ENCODE assay signal across 15 cellular contexts in genomic region chr17:27562777-27563455, GRCh38.
DNase-seq lines count a peak whose midpoint lies in the region; ATAC-seq and TF ChIP-seq lines count a peak whose summit lies in the region.
"Had no signal": no experiment of that assay in that cellular context is flagged by ENCODE, and none has a peak within 500 bp of the region (broad histone marks: within the 10 kb centered on the region; RNA-seq: fewer than 3 reads in every experiment).

No MANE protein-coding gene starts in this region.

- no peak overlapping the region for H3K18ac ChIP-seq in trophoblast cell (ENCODE audit: low read length)

- H3K4me3 ChIP-seq in suprapubic skin, result no peak overlapping the region
- no peak overlapping the region for H3K4me3 ChIP-seq in trophoblast cell (ENCODE audit: low read depth, low read length)
- H3K4me3 ChIP-seq: Peyer's patch, vagina had no signal

- H3K9me3 ChIP-seq in suprapubic skin (no peaks in the 10 kb centered on the region), trophoblast cell (ENCODE audit: insufficient read depth, low read depth, low read length) (no peaks in the 10 kb centered on the region)
- H3K9me3 ChIP-seq: Peyer's patch, vagina had no signal

- H3K79me1 ChIP-seq in trophoblast cell (ENCODE audit: low read length), result peaks cover 3% of the 10 kb centered on the region

- H2BK5ac ChIP-seq in trophoblast cell (ENCODE audit: low read depth, low read length, poor library complexity), result no peak overlapping the region

- ATAC-seq in activated naive CD4-positive, alpha-beta T cell treated with anti-CD3 and anti-CD28 coated beads, Interleukin-2, amount 50 U/mL, for 72 hours, result no peak
- ATAC-seq in activated CD8-positive, alpha-beta T cell treated with anti-CD3 and anti-CD28 coated beads for 36 hours, result no peak

- H3K79me2 ChIP-seq in trophoblast cell (ENCODE audit: control insufficient read depth, insufficient read depth, low read length, poor library complexity), result no peaks in the 10 kb centered on the region

- no peak for DNase-seq in activated naive CD4-positive, alpha-beta T cell treated with anti-CD3 and anti-CD28 coated beads, Interleukin-2, amount 50 U/mL, for 72 hours (ENCODE audit: low spot score in 2 of 2)
- DNase-seq in activated naive CD4-positive, alpha-beta T cell treated with anti-CD3 and anti-CD28 coated beads, Interleukin-2, amount 50 U/mL, for 16 hours, result no peak
- DNase-seq in activated CD8-positive, alpha-beta T cell treated with anti-CD3 and anti-CD28 coated beads for 36 hours, result no peak
- peak; percentile 37 for DNase-seq in kidney tubule cell (ENCODE audit: low spot score)
- DNase-seq in suprapubic skin (ENCODE audit: low spot score in 2 of 2), result no peak
- no peak for DNase-seq in putamen (ENCODE audit: low spot score)
- DNase-seq in NCI-H2171 (lab: John Stamatoyannopoulos, UW), result no peak
- no peak for DNase-seq in trophoblast cell
- DNase-seq: NCI-H2081 treated with DMSO at 0.1 percent for 48 hours, NCI-H82, Peyer's patch, small intestine had no signal

- H4K12ac ChIP-seq in trophoblast cell (ENCODE audit: low read depth, low read length), result no peak overlapping the region

- no peak for TF ChIP-seq EP300 in suprapubic skin (IDR thresholded peaks at IDR 0.05)

- no peaks in the 10 kb centered on the region for H3K36me3 ChIP-seq in suprapubic skin
- peaks cover 0 to 3% of the 10 kb centered on the region in 2 experiments for H3K36me3 ChIP-seq in trophoblast cell (ENCODE audit: control insufficient read depth in 1 of 2, insufficient read depth in 2 of 2, low read length in 2 of 2)
- H3K36me3 ChIP-seq: Peyer's patch, vagina had no signal

- no peak overlapping the region for H2AK5ac ChIP-seq in trophoblast cell (ENCODE audit: low read length)

- H3K4ac ChIP-seq in trophoblast cell (ENCODE audit: low read depth, low read length), result no peak overlapping the region

- H3K9me3 Mint-ChIP-seq in activated naive CD4-positive, alpha-beta T cell treated with anti-CD3 and anti-CD28 coated beads, Interleukin-2, amount 50 U/mL, for 72 hours, result no peaks in the 10 kb centered on the region
- no peaks in the 10 kb centered on the region for H3K9me3 Mint-ChIP-seq in activated CD8-positive, alpha-beta T cell treated with anti-CD3 and anti-CD28 coated beads for 36 hours
- H3K9me3 Mint-ChIP-seq: mesothelial cell of epicardium had no signal

- H4K8ac ChIP-seq in trophoblast cell (ENCODE audit: low read depth, low read length), result no peak overlapping the region

- H3K27ac ChIP-seq in suprapubic skin, result peak overlapping the region; percentile 53
- H3K27ac ChIP-seq in trophoblast cell (ENCODE audit: low read depth, low read length), result no peak overlapping the region
- H3K27ac ChIP-seq: Peyer's patch, vagina, VCaP had no signal

- POLR2A ChIA-PET in activated CD8-positive, alpha-beta T cell treated with anti-CD3 and anti-CD28 coated beads for 36 hours (lab: Charles Lee), result interaction anchor here (1.0 to 9.1 kb wide), 2 partner anchors 17 to 91 kb away, joined by 3 to 43 read pairs; no protein-coding TSS in a partner anchor

- no peaks in the 10 kb centered on the region for H3K27me3 Mint-ChIP-seq in activated CD8-positive, alpha-beta T cell treated with anti-CD3 and anti-CD28 coated beads for 36 hours

- no peak overlapping the region for H3K9ac ChIP-seq in trophoblast cell (ENCODE audit: low read length)

- H2AFZ ChIP-seq in trophoblast cell (ENCODE audit: insufficient read depth, low read length, poor library complexity), result no peak overlapping the region

- no peak overlapping the region for H3K14ac ChIP-seq in trophoblast cell (ENCODE audit: low read length)

- no peak overlapping the region for H4K91ac ChIP-seq in trophoblast cell (ENCODE audit: low read depth, low read length)

- H3K27me3 ChIP-seq in suprapubic skin (no peaks in the 10 kb centered on the region), trophoblast cell (ENCODE audit: insufficient read depth, low read length) (no peaks in the 10 kb centered on the region)
- H3K27me3 ChIP-seq: Peyer's patch, vagina had no signal

- TF ChIP-seq CTCF in activated CD8-positive, alpha-beta T cell treated with anti-CD3 and anti-CD28 coated beads for 36 hours (IDR thresholded peaks at IDR 0.05), result no peak
- TF ChIP-seq CTCF in suprapubic skin (IDR thresholded peaks at IDR 0.05), result no peak

- peak overlapping the region; percentile 2 to 76 for H3K27ac Mint-ChIP-seq in activated naive CD4-positive, alpha-beta T cell treated with anti-CD3 and anti-CD28 coated beads, Interleukin-2, amount 50 U/mL, for 72 hours
- H3K27ac Mint-ChIP-seq in activated CD8-positive, alpha-beta T cell treated with anti-CD3 and anti-CD28 coated beads for 36 hours, result peak overlapping the region; percentile 26
- H3K27ac Mint-ChIP-seq: mesothelial cell of epicardium had no signal

- intact Hi-C loops in activated CD8-positive, alpha-beta T cell treated with anti-CD3 and anti-CD28 coated beads for 36 hours (cut with micrococcal nuclease), result no loop called here

- H3K4me3 Mint-ChIP-seq in activated CD8-positive, alpha-beta T cell treated with anti-CD3 and anti-CD28 coated beads for 36 hours, result no peak overlapping the region
- H3K4me3 Mint-ChIP-seq: mesothelial cell of epicardium had no signal

- H3K36me3 Mint-ChIP-seq in activated naive CD4-positive, alpha-beta T cell treated with anti-CD3 and anti-CD28 coated beads, Interleukin-2, amount 50 U/mL, for 72 hours, result peaks cover 14 to 74% of the 10 kb centered on the region in 2 donors
- H3K36me3 Mint-ChIP-seq in activated CD8-positive, alpha-beta T cell treated with anti-CD3 and anti-CD28 coated beads for 36 hours (ENCODE audit: low read depth), result peaks cover 31% of the 10 kb centered on the region
- H3K36me3 Mint-ChIP-seq: mesothelial cell of epicardium had no signal

- H2BK120ac ChIP-seq in trophoblast cell (ENCODE audit: insufficient read depth, low read length, poor library complexity), result no peak overlapping the region

- CTCF ChIA-PET in activated CD8-positive, alpha-beta T cell treated with anti-CD3 and anti-CD28 coated beads for 36 hours (lab: Charles Lee), result interaction anchor here (0.8 to 9.3 kb wide), 4 partner anchors 14 to 38 kb away, joined by 3 to 96 read pairs (median 4); no protein-coding TSS in a partner anchor

- H2BK12ac ChIP-seq in trophoblast cell (ENCODE audit: low read length), result no peak overlapping the region

- H3K4me1 Mint-ChIP-seq in activated CD8-positive, alpha-beta T cell treated with anti-CD3 and anti-CD28 coated beads for 36 hours (ENCODE audit: low read depth), result peaks cover 37% of the 10 kb centered on the region

- 87% methylated on average over 8 of the region's 8 CpGs for WGBS in suprapubic skin
- no CpG with 5 or more reads among the region's 8 CpGs for WGBS in trophoblast cell (ENCODE audit: extremely low coverage, insufficient coverage, insufficient read length)

- H3K23ac ChIP-seq in trophoblast cell (ENCODE audit: low read length), result no peak overlapping the region

- no peak overlapping the region for H3K4me2 ChIP-seq in trophoblast cell (ENCODE audit: low read length)

- peaks cover 33% of the 10 kb centered on the region for H3K4me1 ChIP-seq in suprapubic skin
- H3K4me1 ChIP-seq in trophoblast cell (ENCODE audit: control insufficient read depth in 1 of 2, insufficient read depth in 2 of 2, low read length in 2 of 2), result peaks cover 2 to 4% of the 10 kb centered on the region in 2 experiments

- no peak for TF ChIP-seq POLR2A in suprapubic skin (IDR thresholded peaks at IDR 0.05)
